1 cellular context compared by ENCODE assay signal in genomic region chr16:75256871-75257343, GRCh38.
TF ChIP-seq lines count a peak whose summit lies in the region.

No MANE protein-coding gene starts in this region.

TF ChIP-seq in liver, 16 proteins besides CTCF, POLR2A, EP300 and RAD21 (continued from another document):
- TF ChIP-seq REST (IDR thresholded peaks at IDR 0.05) = no peak
- no peak for TF ChIP-seq NR2F2 (IDR thresholded peaks at IDR 0.05)
- no peak for TF ChIP-seq HNF4A (conservative IDR thresholded peaks at IDR 0.05)
- no peak for TF ChIP-seq HNF4G (IDR thresholded peaks at IDR 0.05)
- no peak for TF ChIP-seq GABPA (IDR thresholded peaks at IDR 0.05 in 1 of 2, conservative IDR thresholded peaks at IDR 0.05 in 1 of 2)
- TF ChIP-seq TAF1 (conservative IDR thresholded peaks at IDR 0.05) = no peak
- TF ChIP-seq ZBTB33 (IDR thresholded peaks at IDR 0.05) = no peak
- TF ChIP-seq ATF3 (IDR thresholded peaks at IDR 0.05) = no peak
- TF ChIP-seq EGR1 (IDR thresholded peaks at IDR 0.05; ENCODE audit: low read depth in 2 of 2) = no peak
